Comparison of ENCODE assay signal across 23 cellular contexts in the genomic region with DNA sequence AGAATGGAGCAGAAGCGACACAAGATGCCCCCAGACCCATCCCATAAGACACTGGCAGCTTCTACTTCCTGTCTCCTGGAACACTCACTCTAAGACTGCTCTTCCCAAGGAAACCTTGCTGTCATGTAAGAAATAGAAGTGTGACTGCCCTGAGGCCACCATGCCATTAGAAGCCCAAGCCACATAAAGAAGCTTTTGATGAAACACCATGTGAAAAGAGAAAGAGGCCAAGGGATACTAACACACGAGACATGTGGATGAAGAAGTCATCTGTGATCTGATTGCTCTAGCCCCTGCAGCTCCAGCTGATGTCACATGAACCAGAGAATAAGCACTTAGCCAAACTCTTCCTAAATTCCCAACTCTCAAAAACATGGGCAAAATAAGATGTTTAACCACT.
"Had no signal": no experiment of that assay in that cellular context is flagged by ENCODE, and none has a peak within 500 bp of the region (broad histone marks: within the 10 kb centered on the region; RNA-seq: fewer than 3 reads in every experiment).

No MANE protein-coding gene starts in this region.

- H3K4me1 ChIP-seq: breast epithelium, Peyer's patch had no signal

- H3K4me3 ChIP-seq: breast epithelium, MG63, Peyer's patch had no signal

- H3K27ac ChIP-seq: breast epithelium, Peyer's patch had no signal

- H3K9me3 ChIP-seq: MG63, Peyer's patch had no signal

- FAIRE-seq: TTC549 had no signal

- H3K27me3 ChIP-seq: breast epithelium, MG63, Peyer's patch had no signal

- ATAC-seq: activated CD8-positive, alpha-beta memory T cell treated with anti-CD3 and anti-CD28 coated beads, Interleukin-2, amount 10 ng/mL, durations not matched to agents 7 days and 5 days; T-cell had no signal

- H3K36me3 ChIP-seq: breast epithelium, MG63, Peyer's patch had no signal

- DNase-seq: activated B cell treated with CpG ODN at 0.5 μM for 24 hours; activated CD4-positive, alpha-beta T cell treated with anti-CD3 and anti-CD28 coated beads for 1 hour; activated CD4-positive, alpha-beta T cell treated with anti-CD3 and anti-CD28 coated beads, Interleukin-2, amount 10 ng/mL, durations not matched to agents 24 days and 14 days; activated CD4-positive, alpha-beta T cell treated with anti-CD3 and anti-CD28 coated beads, Interleukin-2, amount 50 U/mL, for 48 hours; activated CD8-positive, alpha-beta memory T cell treated with anti-CD3 and anti-CD28 coated beads, Interleukin-2, amount 10 ng/mL, durations not matched to agents 7 days and 5 days; activated effector memory CD4-positive, alpha-beta T cell treated with Interleukin-2 at 50 U/mL for 16 hours; activated naive CD4-positive, alpha-beta T cell; activated T-cell treated with anti-CD3 and anti-CD28 coated beads, Interleukin-2, amount 50 U/mL, for 24 hours; aorta; central memory CD4-positive, alpha-beta T cell; MG63; MV-4-11; NCI-H1105 treated with DMSO at 0.1 percent for 48 hours; NCI-H1436 treated with DMSO at 0.1 percent for 48 hours; NCI-H2107; NCI-H446; NCI-H82; Peyer's patch; T-cell; T-helper 2 cell; T1000 had no signal
